8 cellular contexts compared by ENCODE assay signal in the genomic region with DNA sequence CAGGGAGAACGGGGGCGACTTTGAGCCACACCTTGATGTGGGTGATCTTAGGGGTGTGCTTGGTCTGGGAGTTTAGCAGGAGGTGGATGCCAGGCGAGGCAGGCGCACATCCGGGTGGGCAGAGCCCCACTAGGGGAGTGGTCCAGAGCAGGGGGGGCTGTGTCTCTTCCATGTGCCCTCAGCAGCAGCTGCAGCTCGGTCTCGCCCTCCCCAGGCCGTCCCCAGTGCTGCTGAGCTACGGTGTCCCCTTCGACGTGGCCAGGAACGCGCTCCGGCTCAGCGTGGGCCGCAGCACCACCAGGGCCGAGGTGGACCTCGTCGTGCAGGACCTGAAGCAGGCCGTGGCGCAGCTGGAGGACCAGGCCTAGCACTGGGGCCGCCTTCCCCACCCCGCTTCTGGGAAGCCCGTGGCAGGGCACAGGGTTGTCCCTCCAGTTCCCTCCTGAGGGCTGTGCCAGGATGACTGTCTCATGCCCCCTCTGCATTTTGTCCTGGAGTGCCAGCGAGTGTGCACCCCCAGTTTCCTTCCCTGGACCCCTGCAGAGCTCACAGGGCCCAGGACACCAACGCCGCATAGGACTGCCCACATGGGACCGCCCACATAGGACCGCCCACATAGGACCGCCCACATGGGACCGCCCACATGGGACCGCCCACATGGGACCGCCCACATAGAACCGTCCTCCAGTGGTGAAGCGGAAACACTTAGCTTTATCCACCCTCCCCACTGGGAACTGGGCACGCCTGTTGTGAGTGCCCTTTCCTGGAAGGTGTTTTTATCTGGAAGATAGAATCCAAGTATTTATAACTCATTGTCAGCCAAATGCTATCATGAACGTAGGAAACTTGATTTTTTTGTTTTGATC. TPM values are rescaled to one million over a fixed set of nuclear protein-coding genes. Genes with fewer than 3 reads are reported as not detected.
DNase-seq lines count a peak whose midpoint lies in the region; ATAC-seq and TF ChIP-seq lines count a peak whose summit lies in the region.

No MANE protein-coding gene starts in this region.

- H3K27ac Mint-ChIP-seq in MCF 10A (ENCODE audit: low read depth, unreplicated experiment) (no peak overlapping the region), H9 (peak overlapping the region in 2 of 3 experiments; percentile 9 to 74; a peak in 4 of 7 replicates)

- no peak overlapping the region for H3K27ac ChIP-seq in mammary epithelial cell (ENCODE audit: insufficient read depth, low read depth, low read length)
- no peak overlapping the region for H3K27ac ChIP-seq in H9 (ENCODE audit: insufficient read length, low read depth, low read length)
- H3K27ac ChIP-seq in body of pancreas, result peak overlapping the region in 3 of 4 donors; percentile 39 to 89 (median 73)
- H3K27ac ChIP-seq in right lobe of liver, result peak overlapping the region in 2 of 3 donors; percentile 47 to 70

- H3K23me2 ChIP-seq in H9 (ENCODE audit: insufficient read length, low read depth, low read length, poor library complexity, severe bottlenecking), result no peaks in the 10 kb centered on the region

- no peak overlapping the region for H3K23ac ChIP-seq in H9 (ENCODE audit: insufficient read length, low read depth, low read length)

- no peaks in the 10 kb centered on the region for H3K27me3 ChIP-seq in mammary epithelial cell (ENCODE audit: insufficient read depth, low read length)
- H3K27me3 ChIP-seq in H9 (ENCODE audit: insufficient read depth, low read length), result no peaks in the 10 kb centered on the region
- H3K27me3 ChIP-seq in body of pancreas, result no peaks in the 10 kb centered on the region
- no peaks in the 10 kb centered on the region for H3K27me3 ChIP-seq in right lobe of liver

- H3K4me1 ChIP-seq in mammary epithelial cell (ENCODE audit: insufficient read depth, low read length), result no peaks in the 10 kb centered on the region
- peaks cover 3% of the 10 kb centered on the region; the same call in 1 of the 2 replicates for H3K4me1 ChIP-seq in H9 (ENCODE audit: insufficient read depth, low read length)
- peaks cover 35% of the 10 kb centered on the region for H3K4me1 ChIP-seq in body of pancreas
- H3K4me1 ChIP-seq in right lobe of liver, result peaks cover 0 to 5% (median 0%) of the 10 kb centered on the region in 4 donors

- no peak overlapping the region for H3K18ac ChIP-seq in H9 (ENCODE audit: insufficient read length, low read depth, low read length)

- POLR2A ChIA-PET in MCF 10A (lab: Yijun Ruan, JAX), result interaction anchor here (0.8 to 1.4 kb wide), 2 partner anchors 11 to 36 kb away, joined by 3 to 5 read pairs; no protein-coding TSS in a partner anchor

- H3K4me3 Mint-ChIP-seq in MCF 10A (ENCODE audit: unreplicated experiment), result no peak overlapping the region
- no peak overlapping the region; a peak in 1 of 5 replicates for H3K4me3 Mint-ChIP-seq in H9

- DNase-seq in MCF 10A (ENCODE audit: unreplicated experiment), result peak; percentile 92
- DNase-seq in mammary epithelial cell, result no peak
- DNase-seq in H9, result peak; percentile 84
- peak; percentile 58 for DNase-seq in NCI-H774 (lab: John Stamatoyannopoulos, UW)
- peak; percentile 58 to 72 (median 67) for DNase-seq in body of pancreas
- DNase-seq in right lobe of liver, result peak; percentile 67 to 85 (median 77)
- no peak for DNase-seq in GF-D8 (lab: John Stamatoyannopoulos, UW)
- no peak for DNase-seq in stimulated activated CD4-positive, alpha-beta T cell treated with anti-CD3 and anti-CD28 coated beads, Interleukin-12 subunit alpha, Interleukin-12 subunit beta, amount 100 ng/mL, for 4 hours

- no peak overlapping the region for H2BK12ac ChIP-seq in H9 (ENCODE audit: insufficient read length, low read depth, low read length)

- no peaks in the 10 kb centered on the region for H3K4me1 Mint-ChIP-seq in MCF 10A (ENCODE audit: insufficient read depth, unreplicated experiment)
- peaks cover 31 to 41% of the 10 kb centered on the region in 2 experiments for H3K4me1 Mint-ChIP-seq in H9

- no peak overlapping the region for H2AFZ ChIP-seq in mammary epithelial cell (ENCODE audit: low read depth, low read length)
- no peak overlapping the region for H2AFZ ChIP-seq in H9 (ENCODE audit: low read length)

- no peak overlapping the region for H3K4me2 ChIP-seq in mammary epithelial cell (ENCODE audit: insufficient read depth, low read depth, low read length)
- H3K4me2 ChIP-seq in H9 (ENCODE audit: insufficient read depth, insufficient read length, low read length), result no peak overlapping the region

- WGBS in mammary epithelial cell (ENCODE audit: low coverage, missing lambda C conversion rate), result 79% methylated on average over 12 of the region's 37 CpGs
- no CpG with 5 or more reads among the region's 37 CpGs for WGBS in H9 (ENCODE audit: extremely low coverage, insufficient read length, low lambda C conversion rate)
- 57 to 81% methylated on average over 20 to 37 of the region's 37 CpGs for WGBS in body of pancreas, 2 donors
- WGBS in right lobe of liver (ENCODE audit: insufficient coverage, low coverage, low lambda C conversion rate, missing lambda C conversion rate), result 72% methylated on average over 2 of the region's 37 CpGs

- H2BK15ac ChIP-seq in H9 (ENCODE audit: low read depth, low read length), result no peak overlapping the region

- in situ Hi-C loops in mammary epithelial cell (cut with MboI; ENCODE audit: low sequenced_read_pairs in 2 of 2), result no loop called here

- H3T11ph ChIP-seq in H9 (ENCODE audit: low read length), result no peak overlapping the region

- no peak overlapping the region for H2AK5ac ChIP-seq in H9 (ENCODE audit: insufficient read length, low read length)

- H3K79me2 ChIP-seq in mammary epithelial cell (ENCODE audit: insufficient read depth, low read length), result no peaks in the 10 kb centered on the region
- no peaks in the 10 kb centered on the region for H3K79me2 ChIP-seq in H9 (ENCODE audit: insufficient read depth, low read length)

- H2BK20ac ChIP-seq in H9 (ENCODE audit: low read depth, low read length, poor library complexity, severe bottlenecking), result no peak overlapping the region

- H2BK120ac ChIP-seq in H9 (ENCODE audit: low read depth, low read length, poor library complexity, severe bottlenecking), result no peak overlapping the region

- TF ChIP-seq CTCF in MCF 10A (IDR thresholded peaks at IDR 0.05; ENCODE audit: unreplicated experiment) (no peak), mammary epithelial cell (conservative IDR thresholded peaks at IDR 0.05 in 1 of 2, IDR thresholded peaks at IDR 0.05 in 1 of 2; ENCODE audit: extremely low read depth in 1 of 2, insufficient read depth in 1 of 2, low read depth in 1 of 2, low read length in 2 of 2) (no peak), H9 (conservative IDR thresholded peaks at IDR 0.05) (no peak), body of pancreas (IDR thresholded peaks at IDR 0.05) (no peak), right lobe of liver (IDR thresholded peaks at IDR 0.05) (no peak)

- H3K56ac ChIP-seq in H9 (ENCODE audit: insufficient read length, low read depth, low read length), result no peak overlapping the region

- H4K5ac ChIP-seq in H9 (ENCODE audit: insufficient read length, low read depth, low read length), result no peak overlapping the region

- H3K9me3 ChIP-seq in mammary epithelial cell (replicated peaks; ENCODE audit: insufficient read depth, low read length) (no peaks in the 10 kb centered on the region), H9 (ENCODE audit: control insufficient read depth, low read depth, low read length) (no peaks in the 10 kb centered on the region), body of pancreas (no peaks in the 10 kb centered on the region), right lobe of liver (no peaks in the 10 kb centered on the region)

- no peaks in the 10 kb centered on the region for H3K36me3 Mint-ChIP-seq in MCF 10A (ENCODE audit: insufficient read depth, unreplicated experiment)
- H3K36me3 Mint-ChIP-seq in H9 (ENCODE audit: insufficient read depth in 1 of 3, low read depth in 3 of 3), result peaks cover 10 to 22% (median 12%) of the 10 kb centered on the region in 3 experiments; a peak in 6 of 7 replicates

- H3K9me3 Mint-ChIP-seq in MCF 10A (ENCODE audit: unreplicated experiment), result no peaks in the 10 kb centered on the region
- H3K9me3 Mint-ChIP-seq in H9, result no peaks in the 10 kb centered on the region

- H3K36me3 ChIP-seq in mammary epithelial cell (ENCODE audit: insufficient read depth, low read length), result no peaks in the 10 kb centered on the region
- no peaks in the 10 kb centered on the region for H3K36me3 ChIP-seq in body of pancreas (replicated peaks in 1 of 2; ENCODE audit: insufficient read depth in 1 of 2, low read depth in 2 of 2)
- no peaks in the 10 kb centered on the region for H3K36me3 ChIP-seq in right lobe of liver

- H4K8ac ChIP-seq in H9 (replicated peaks; ENCODE audit: insufficient read length, low read depth, low read length), result no peak overlapping the region

- TF ChIP-seq POLR2A in body of pancreas (IDR thresholded peaks at IDR 0.05) (no peak), right lobe of liver (IDR thresholded peaks at IDR 0.05) (no peak)

- H4K91ac ChIP-seq in H9 (ENCODE audit: insufficient read length, low read depth, low read length), result no peak overlapping the region

- H3K4me3 ChIP-seq in mammary epithelial cell (replicated peaks in 1 of 3; ENCODE audit: insufficient read depth in 1 of 3, low read depth in 2 of 3, low read length in 3 of 3) (no peak overlapping the region), body of pancreas (no peak overlapping the region), right lobe of liver (no peak overlapping the region)

- H3K27me3 Mint-ChIP-seq in MCF 10A (ENCODE audit: insufficient read depth, unreplicated experiment), result no peaks in the 10 kb centered on the region
- no peaks in the 10 kb centered on the region; the same call in 1 of the 2 replicates for H3K27me3 Mint-ChIP-seq in H9 (ENCODE audit: low read depth)

- H3K4ac ChIP-seq in H9 (ENCODE audit: low read depth, low read length), result no peak overlapping the region

- no peaks in the 10 kb centered on the region for H4K20me1 ChIP-seq in mammary epithelial cell (ENCODE audit: insufficient read depth, low read length)
- no peaks in the 10 kb centered on the region for H4K20me1 ChIP-seq in H9 (ENCODE audit: control insufficient read depth, insufficient read depth, insufficient read length)

- H3K14ac ChIP-seq in H9 (ENCODE audit: insufficient read depth, low read length), result no peak overlapping the region; the same call in 1 of the 2 replicates

- CTCF ChIA-PET in MCF 10A (lab: Yijun Ruan, JAX), result no interaction called here
- CTCF ChIA-PET in mammary epithelial cell (lab: Charles Lee; ENCODE audit: low non-redundant PET), result no interaction called here

- intact Hi-C loops in MCF 10A (cut with micrococcal nuclease), result no loop called here
- intact Hi-C loops in mammary epithelial cell (cut with micrococcal nuclease), result no loop called here
- intact Hi-C loops in body of pancreas (cut with DNase I), result no loop called here
- intact Hi-C loops in right lobe of liver (cut with DNase I), result no loop called here

- H3K9ac ChIP-seq in mammary epithelial cell (ENCODE audit: insufficient read depth, low read length) (no peak overlapping the region), H9 (ENCODE audit: extremely low read depth, insufficient read length, low read length) (no peak overlapping the region)

- H3K79me1 ChIP-seq in H9 (ENCODE audit: insufficient read depth, low read depth, low read length, poor library complexity, severe bottlenecking), result no peaks in the 10 kb centered on the region

- no peak overlapping the region for H2BK5ac ChIP-seq in H9 (ENCODE audit: insufficient read length, low read length)

- BruUV-seq in MCF 10A (replicated peaks; lab: Mats Ljungman, UMichigan) (no TSS peak), mammary epithelial cell (replicated peaks; lab: Mats Ljungman, UMichigan) (no TSS peak)

- dilution Hi-C loops in mammary epithelial cell (cut with HindIII; ENCODE audit: low sequenced_read_pairs), result no loop called here

- ATAC-seq in body of pancreas (peak; percentile 82), right lobe of liver (peak; percentile 88 to 93 (median 92))

RNA-seq across cellular contexts. Expression of gene ESPNL, which starts 1.9 kb away (rescaled TPM):
- not detected in 2 replicates for total RNA-seq in MCF 10A (2022)
- total RNA-seq in mammary epithelial cell, result under 1 TPM in 1 of 2 donors, not detected in 1; under 0.01 TPM
- not detected for polyA plus RNA-seq in mammary epithelial cell
- not detected for polyA minus RNA-seq in mammary epithelial cell
- total RNA-seq in H9 (2021), result 0.17 and 0.37 TPM in 2 replicates
- not detected for total RNA-seq in body of pancreas
- total RNA-seq in right lobe of liver, result 1 to 10 TPM in 1 of 6 experiments, under 1 TPM in 5; 0.11 to 1.1 (median 0.50) TPM

RNA-seq across cellular contexts. Expression of gene SCLY, which starts 37.4 kb away (rescaled TPM):
- 40.1 and 40.4 TPM in 2 replicates for total RNA-seq in MCF 10A (2022)
- 10 to 100 TPM; 10.5 to 23.8 TPM for total RNA-seq in mammary epithelial cell
- polyA plus RNA-seq in mammary epithelial cell, result 15.3 TPM
- polyA minus RNA-seq in mammary epithelial cell, result 9.3 TPM
- 53.4 and 55.3 TPM in 2 replicates for total RNA-seq in H9 (2021)
- total RNA-seq in body of pancreas, result 10 to 100 TPM; 18.5 to 32.4 TPM
- 10 to 100 TPM; 24.4 to 54.2 (median 35.9) TPM for total RNA-seq in right lobe of liver

RNA-seq across cellular contexts. Expression of gene KLHL30, which starts 40.2 kb away (rescaled TPM):
- total RNA-seq in MCF 10A (2022) (0.27 and 0.35 TPM in 2 replicates), mammary epithelial cell (under 1 TPM; 0.24 to 0.83 TPM), H9 (2021) (not detected in 2 replicates), body of pancreas (under 1 TPM; 0.26 to 0.66 TPM), right lobe of liver (under 1 TPM in 4 of 6 experiments, not detected in 2; 0.04 to 0.19 (median 0.11) TPM)
- 0.01 TPM for polyA plus RNA-seq in mammary epithelial cell
- not detected for polyA minus RNA-seq in mammary epithelial cell

Comparison
In these comparisons a context has a peak if more than half of its experiments do, and no peak if none do; other contexts are left out.
1. DNase-seq: peak in MCF 10A (single experiment), H9 (single experiment), NCI-H774 (single experiment), body of pancreas (4 of 4) and right lobe of liver (3 of 3); none in mammary epithelial cell (single experiment), GF-D8 (single experiment) and stimulated activated CD4-positive, alpha-beta T cell treated with anti-CD3 and anti-CD28 coated beads, Interleukin-12 subunit alpha, Interleukin-12 subunit beta, amount 100 ng/mL, for 4 hours (single experiment).
2. H3K27ac ChIP-seq: peak in body of pancreas (3 of 4) and right lobe of liver (2 of 3); none in mammary epithelial cell (single experiment) and H9 (single experiment).